In genomic region chr2:219597552-219598307, GRCh38 we compare ENCODE assay signal across 8 cellular contexts. TPM values are rescaled to one million over a fixed set of nuclear protein-coding genes. Genes with fewer than 3 reads are reported as not detected.
A peak's percentile ranks its signal among the peaks of the same experiment; 100 is the strongest.
DNase-seq lines count a peak whose midpoint lies in the region; ATAC-seq and TF ChIP-seq lines count a peak whose summit lies in the region.

Gene STK11IP, plus strand, starts transcription at chr2:219597857. Its CDS starts 263 bp downstream, at chr2:219598120.

- H3K4me1 Mint-ChIP-seq in activated naive CD8-positive, alpha-beta T cell treated with anti-CD3 and anti-CD28 coated beads, Interleukin-2, amount 10 ng/mL, durations not matched to agents 7 days and 5 days = peaks cover 23% of the 10 kb centered on the region
- H3K4me1 Mint-ChIP-seq in osteocyte (ENCODE audit: unreplicated experiment) = peaks cover 40% of the 10 kb centered on the region

- H3K9me3 ChIP-seq in SU-DHL-6 (ENCODE audit: insufficient read depth, low read length) (no peaks in the 10 kb centered on the region), thymus (ENCODE audit: control insufficient read depth) (no peaks in the 10 kb centered on the region)

- H3F3A ChIP-seq in SU-DHL-6 (ENCODE audit: insufficient read depth) = no peaks in the 10 kb centered on the region

- DNase-seq in NCI-H128 (lab: John Stamatoyannopoulos, UW; ENCODE audit: unreplicated experiment) (peak; percentile 71), head of caudate nucleus (peak; percentile 91 to 99 (median 96)), osteocyte (ENCODE audit: extremely low spot score, unreplicated experiment) (peak; percentile 96)
- DNase-seq in activated naive CD8-positive, alpha-beta T cell treated with anti-CD3 and anti-CD28 coated beads, Interleukin-2, amount 10 ng/mL, durations not matched to agents 7 days and 5 days = peak; percentile 89

- H3K36me3 ChIP-seq in SU-DHL-6 (ENCODE audit: low read length) (no peaks in the 10 kb centered on the region), thymus (ENCODE audit: control insufficient read depth, insufficient read depth) (peaks cover 19% of the 10 kb centered on the region)

- TF ChIP-seq CTCF in SU-DHL-6 (IDR thresholded peaks at IDR 0.05; ENCODE audit: insufficient read depth, low read length, poor library complexity, severe bottlenecking) = no peak
- TF ChIP-seq CTCF in osteocyte (IDR thresholded peaks at IDR 0.05) = no peak

- H3K27me3 ChIP-seq in SU-DHL-6 (ENCODE audit: low read length) (no peaks in the 10 kb centered on the region), thymus (ENCODE audit: control insufficient read depth, insufficient read depth) (no peaks in the 10 kb centered on the region)

- peak within 1 kb of the TSS; percentile 70 for H2AFZ ChIP-seq in SU-DHL-6 (ENCODE audit: low read depth, low read length, severe bottlenecking)

- peak within 1 kb of the TSS; percentile 89 for H3K27ac Mint-ChIP-seq in activated naive CD8-positive, alpha-beta T cell treated with anti-CD3 and anti-CD28 coated beads, Interleukin-2, amount 10 ng/mL, durations not matched to agents 7 days and 5 days
- peak within 1 kb of the TSS; percentile 100 for H3K27ac Mint-ChIP-seq in osteocyte (ENCODE audit: unreplicated experiment)

- no peaks in the 10 kb centered on the region for H3K9me3 Mint-ChIP-seq in activated naive CD8-positive, alpha-beta T cell treated with anti-CD3 and anti-CD28 coated beads, Interleukin-2, amount 10 ng/mL, durations not matched to agents 7 days and 5 days
- H3K9me3 Mint-ChIP-seq in osteocyte (ENCODE audit: unreplicated experiment) = no peaks in the 10 kb centered on the region

- peaks cover 4% of the 10 kb centered on the region for H3K27me3 Mint-ChIP-seq in activated naive CD8-positive, alpha-beta T cell treated with anti-CD3 and anti-CD28 coated beads, Interleukin-2, amount 10 ng/mL, durations not matched to agents 7 days and 5 days
- no peaks in the 10 kb centered on the region for H3K27me3 Mint-ChIP-seq in osteocyte (ENCODE audit: unreplicated experiment)

- H3K79me2 ChIP-seq in SU-DHL-6 (ENCODE audit: insufficient read depth, low read length) = 0 out of 2 replicates have a peak, but pooled peaks cover 9% of the 10 kb centered on the region

- no peaks in the 10 kb centered on the region for H3K36me3 Mint-ChIP-seq in activated naive CD8-positive, alpha-beta T cell treated with anti-CD3 and anti-CD28 coated beads, Interleukin-2, amount 10 ng/mL, durations not matched to agents 7 days and 5 days
- peaks cover 14% of the 10 kb centered on the region for H3K36me3 Mint-ChIP-seq in osteocyte (ENCODE audit: unreplicated experiment)

- H3K4me3 ChIP-seq in SU-DHL-6 (ENCODE audit: insufficient read depth, low read length, poor library complexity, severe bottlenecking) (peak within 1 kb of the TSS; percentile 70), thymus (ENCODE audit: low read length) (peak within 1 kb of the TSS; percentile 95)

- peak; percentile 94 for TF ChIP-seq POLR2A in GM10847 (IDR thresholded peaks at IDR 0.05; ENCODE audit: extremely low read depth, insufficient read length)

- intact Hi-C loops in head of caudate nucleus (cut with DNase I) = loop anchor here (5.0 kb wide), 1 partner anchor 55 kb away; the partner anchor contains the start of genes CHPF and TMEM198

- peaks cover 22% of the 10 kb centered on the region for H3K4me1 ChIP-seq in thymus (ENCODE audit: control insufficient read depth, insufficient read depth, low read length)

- POLR2A ChIA-PET in activated naive CD8-positive, alpha-beta T cell treated with anti-CD3 and anti-CD28 coated beads, Interleukin-2, amount 10 ng/mL, durations not matched to agents 7 days and 5 days (lab: Charles Lee) = interaction anchor here (0.5 to 2.0 kb wide), 7 partner anchors 11 to 210 kb away, joined by 3 to 7 read pairs (median 5); partner anchors contain the start of genes CHPF, DNPEP, GMPPA and TMEM198

- no peaks in the 10 kb centered on the region for H3K9me2 ChIP-seq in SU-DHL-6 (replicated peaks; ENCODE audit: insufficient read depth, low read length)

- H3K4me2 ChIP-seq in SU-DHL-6 (ENCODE audit: low read depth, low read length, poor library complexity, severe bottlenecking) = peak within 1 kb of the TSS; percentile 76

- ATAC-seq in HG02678 (IDR thresholded peaks at IDR 0.05; ENCODE audit: unreplicated experiment) = peak; percentile 93
- peak; percentile 87 for ATAC-seq in activated naive CD8-positive, alpha-beta T cell treated with anti-CD3 and anti-CD28 coated beads, Interleukin-2, amount 10 ng/mL, durations not matched to agents 7 days and 5 days (ENCODE audit: low read depth)

- no peaks in the 10 kb centered on the region for H4K20me1 ChIP-seq in SU-DHL-6 (ENCODE audit: low read depth, low read length)

- H3K27ac ChIP-seq in SU-DHL-6 (ENCODE audit: low read depth, low read length) (peak within 1 kb of the TSS; percentile 65), thymus (ENCODE audit: low read depth) (peak within 1 kb of the TSS; percentile 96)

- WGBS in thymus = under 1% methylated on average over 57 of the region's 57 CpGs

- peak within 1 kb of the TSS; percentile 66 for H3K9ac ChIP-seq in SU-DHL-6 (ENCODE audit: low read length)

- H3K4me3 Mint-ChIP-seq in activated naive CD8-positive, alpha-beta T cell treated with anti-CD3 and anti-CD28 coated beads, Interleukin-2, amount 10 ng/mL, durations not matched to agents 7 days and 5 days = peak within 1 kb of the TSS; percentile 89
- peak within 1 kb of the TSS; percentile 98 for H3K4me3 Mint-ChIP-seq in osteocyte (ENCODE audit: unreplicated experiment)

RNA-seq across cellular contexts. Expression of gene STK11IP, which starts in this region (rescaled TPM):
- total RNA-seq in activated naive CD8-positive, alpha-beta T cell treated with anti-CD3 and anti-CD28 coated beads, Interleukin-2, amount 10 ng/mL, durations not matched to agents 7 days and 5 days = 10 to 100 TPM; 36.3 to 37.5 TPM
- 40.3 and 42.7 TPM in 2 replicates for total RNA-seq in osteocyte
- 68.7 TPM for polyA plus RNA-seq in thymus

Comparison
In these comparisons a context has a peak if more than half of its experiments do, and no peak if none do; other contexts are left out.
1. Peak in every context shown above with its lines: DNase-seq, ATAC-seq, H3K4me3 ChIP-seq and H3K27ac ChIP-seq.